In the genomic region with DNA sequence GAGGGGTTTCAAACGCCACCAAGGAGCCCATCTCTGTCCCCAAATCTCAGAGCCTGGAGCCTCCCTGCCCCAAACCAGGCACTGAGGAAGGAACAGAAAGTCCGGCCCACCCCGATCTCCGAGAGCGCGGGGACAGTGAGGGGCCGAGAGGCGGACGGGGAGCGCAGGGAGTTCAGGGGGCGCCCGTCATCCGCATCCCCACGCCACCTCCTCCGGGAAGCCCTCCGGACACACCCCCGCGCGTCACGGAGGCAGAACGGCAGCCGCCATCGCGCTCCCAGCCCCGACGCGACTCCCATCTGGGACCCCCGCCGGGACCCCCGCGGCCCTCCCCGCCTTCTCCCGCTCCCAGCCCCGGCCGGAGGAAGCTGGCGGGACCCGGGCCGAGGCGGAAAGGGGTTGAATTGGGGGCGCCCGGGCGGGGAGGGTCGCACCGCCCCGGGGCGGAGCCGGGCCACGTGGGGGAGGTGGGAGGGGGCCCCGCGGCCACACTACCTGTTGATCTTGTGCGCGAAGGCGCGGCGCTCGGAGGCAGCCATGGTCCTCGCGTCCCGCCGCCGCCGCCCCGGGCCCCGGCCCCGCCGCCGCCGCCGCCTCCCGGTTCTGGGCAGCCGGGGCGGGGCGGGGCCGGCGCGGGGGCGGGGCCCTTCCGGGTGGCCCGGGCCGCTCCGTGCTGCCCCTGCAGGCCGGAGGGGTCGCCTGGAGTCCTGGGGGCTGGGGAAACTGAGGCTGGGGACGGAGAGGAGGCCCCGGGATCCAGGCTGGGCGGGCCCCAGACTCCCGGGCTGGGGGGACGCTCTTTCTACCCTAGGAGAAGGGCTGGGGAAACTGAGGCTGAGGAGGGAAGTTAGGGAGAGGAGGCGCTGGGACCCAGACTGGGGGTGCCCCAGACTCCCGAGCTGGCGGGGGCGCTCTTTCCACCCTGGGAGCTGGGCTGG, we compare ENCODE assay signal across 8 cellular contexts. TPM values are rescaled to one million over a fixed set of nuclear protein-coding genes. Genes with fewer than 3 reads are reported as not detected.
DNase-seq lines count a peak whose midpoint lies in the region; ATAC-seq and TF ChIP-seq lines count a peak whose summit lies in the region.

A gene with protein sequence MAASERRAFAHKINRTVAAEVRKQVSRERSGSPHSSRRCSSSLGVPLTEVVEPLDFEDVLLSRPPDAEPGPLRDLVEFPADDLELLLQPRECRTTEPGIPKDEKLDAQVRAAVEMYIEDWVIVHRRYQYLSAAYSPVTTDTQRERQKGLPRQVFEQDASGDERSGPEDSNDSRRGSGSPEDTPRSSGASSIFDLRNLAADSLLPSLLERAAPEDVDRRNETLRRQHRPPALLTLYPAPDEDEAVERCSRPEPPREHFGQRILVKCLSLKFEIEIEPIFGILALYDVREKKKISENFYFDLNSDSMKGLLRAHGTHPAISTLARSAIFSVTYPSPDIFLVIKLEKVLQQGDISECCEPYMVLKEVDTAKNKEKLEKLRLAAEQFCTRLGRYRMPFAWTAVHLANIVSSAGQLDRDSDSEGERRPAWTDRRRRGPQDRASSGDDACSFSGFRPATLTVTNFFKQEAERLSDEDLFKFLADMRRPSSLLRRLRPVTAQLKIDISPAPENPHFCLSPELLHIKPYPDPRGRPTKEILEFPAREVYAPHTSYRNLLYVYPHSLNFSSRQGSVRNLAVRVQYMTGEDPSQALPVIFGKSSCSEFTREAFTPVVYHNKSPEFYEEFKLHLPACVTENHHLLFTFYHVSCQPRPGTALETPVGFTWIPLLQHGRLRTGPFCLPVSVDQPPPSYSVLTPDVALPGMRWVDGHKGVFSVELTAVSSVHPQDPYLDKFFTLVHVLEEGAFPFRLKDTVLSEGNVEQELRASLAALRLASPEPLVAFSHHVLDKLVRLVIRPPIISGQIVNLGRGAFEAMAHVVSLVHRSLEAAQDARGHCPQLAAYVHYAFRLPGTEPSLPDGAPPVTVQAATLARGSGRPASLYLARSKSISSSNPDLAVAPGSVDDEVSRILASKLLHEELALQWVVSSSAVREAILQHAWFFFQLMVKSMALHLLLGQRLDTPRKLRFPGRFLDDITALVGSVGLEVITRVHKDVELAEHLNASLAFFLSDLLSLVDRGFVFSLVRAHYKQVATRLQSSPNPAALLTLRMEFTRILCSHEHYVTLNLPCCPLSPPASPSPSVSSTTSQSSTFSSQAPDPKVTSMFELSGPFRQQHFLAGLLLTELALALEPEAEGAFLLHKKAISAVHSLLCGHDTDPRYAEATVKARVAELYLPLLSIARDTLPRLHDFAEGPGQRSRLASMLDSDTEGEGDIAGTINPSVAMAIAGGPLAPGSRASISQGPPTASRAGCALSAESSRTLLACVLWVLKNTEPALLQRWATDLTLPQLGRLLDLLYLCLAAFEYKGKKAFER (N-terminal part only) (minus strand): TSS at position 623 of the 938 bp plus-strand sequence. CDS start 84 bp downstream, at position 539.

- H4K20me1 ChIP-seq in HCT116 (ENCODE audit: insufficient read depth) = no peaks in the 10 kb centered on the region

- peak; percentile 66 for ATAC-seq in HCT116
- no peak for ATAC-seq in HG03159 (IDR thresholded peaks at IDR 0.05; ENCODE audit: unreplicated experiment)
- ATAC-seq in GM18519 (IDR thresholded peaks at IDR 0.05; ENCODE audit: low FRiP score, unreplicated experiment) = no peak

- TF ChIP-seq CTCF in AG09319 (IDR thresholded peaks at IDR 0.05; ENCODE audit: low read depth, low read length) (peak; percentile 42), HCT116 (IDR thresholded peaks at IDR 0.05 in 2 of 3, conservative IDR thresholded peaks at IDR 0.05 in 1 of 3; ENCODE audit: borderline replicate concordance in 1 of 3, insufficient read depth in 1 of 3, low read depth in 2 of 3, low read length in 2 of 3) (peak; percentile 28 to 77 (median 42)), fibroblast of villous mesenchyme (IDR thresholded peaks at IDR 0.05; ENCODE audit: insufficient read depth, low read depth, low read length) (peak; percentile 35)

- CTCF ChIA-PET in HCT116 (lab: Charles Lee) = no interaction called here

- BruUV-seq in HCT116 (replicated peaks; lab: Mats Ljungman, UMichigan) = no TSS peak

- H3K27ac ChIP-seq in HCT116 (ENCODE audit: low read depth, low read length) = peak within 1 kb of the TSS; percentile 47; the same call in 1 of the 2 replicates

- H3K9me3 ChIP-seq in HCT116 (ENCODE audit: control insufficient read depth in 1 of 2, insufficient read depth in 1 of 2, low read depth in 1 of 2, low read length in 2 of 2) = no peaks in the 10 kb centered on the region
- no peaks in the 10 kb centered on the region for H3K9me3 ChIP-seq in neuron (ENCODE audit: low read length)

- intact Hi-C loops in HCT116 (cut with micrococcal nuclease) = no loop called here

- peak within 1 kb of the TSS; percentile 96 for H3K4me2 ChIP-seq in HCT116 (ENCODE audit: low read length)

- H3K4me1 ChIP-seq in HCT116 (ENCODE audit: control insufficient read depth in 1 of 2, insufficient read depth in 2 of 2, low read length in 2 of 2) (peaks cover 18 to 42% of the 10 kb centered on the region in 2 experiments), neuron (ENCODE audit: insufficient read depth, low read length) (peaks cover 6% of the 10 kb centered on the region)

- no peaks in the 10 kb centered on the region for H3K9me2 ChIP-seq in HCT116 (ENCODE audit: insufficient read depth)

- peaks cover 4% of the 10 kb centered on the region; the same call in 1 of the 2 replicates for H3K79me2 ChIP-seq in HCT116 (ENCODE audit: insufficient read depth, low read length)

- no peak for TF ChIP-seq POLR2A in HCT116 (IDR thresholded peaks at IDR 0.05; ENCODE audit: borderline replicate concordance, extremely low read depth, insufficient read depth, insufficient read length)

- no peak for TF ChIP-seq RAD21 in HCT116 (IDR thresholded peaks at IDR 0.05; ENCODE audit: low read depth)

- POLR2A ChIA-PET in HCT116 (lab: Charles Lee) = no interaction called here

- RAD21 ChIA-PET in HCT116 (lab: Charles Lee; ENCODE audit: low non-redundant PET in 1 of 2, low total read pairs in 2 of 2, uncharacterized antibody in 2 of 2, unreplicated experiment in 2 of 2) = no interaction called here

- H2AFZ ChIP-seq in HCT116 (ENCODE audit: low read depth, low read length, poor library complexity, severe bottlenecking) = no peak within 1 kb of the TSS
- peak within 1 kb of the TSS; percentile 83 for H2AFZ ChIP-seq in neuron (ENCODE audit: low read depth, low read length)

- H3K4me3 ChIP-seq in HCT116 (replicated peaks in 1 of 2; ENCODE audit: low read depth in 1 of 2, low read length in 2 of 2) = peak within 1 kb of the TSS; percentile 67 to 70
- peak within 1 kb of the TSS; percentile 71 for H3K4me3 ChIP-seq in fibroblast of villous mesenchyme (ENCODE audit: low read depth, low read length)
- peak within 1 kb of the TSS; percentile 66 for H3K4me3 ChIP-seq in neuron (ENCODE audit: low read length)

- H3K27me3 ChIP-seq in HCT116 (ENCODE audit: insufficient read depth, low read length) (no peaks in the 10 kb centered on the region), neuron (ENCODE audit: insufficient read depth, low read length) (no peaks in the 10 kb centered on the region)

- peak within 1 kb of the TSS; percentile 79 for H3K9ac ChIP-seq in HCT116 (ENCODE audit: low read length)

- DNase-seq in AG09319 (ENCODE audit: extremely low read depth, low read depth) (no peak), HCT116 (ENCODE audit: low read depth, low spot score) (no peak), fibroblast of villous mesenchyme (ENCODE audit: low read depth) (no peak)
- DNase-seq in activated CD8-positive, alpha-beta memory T cell treated with anti-CD3 and anti-CD28 coated beads, Interleukin-2, amount 50 U/mL, for 4 hours = peak; percentile 28
- no peak for DNase-seq in NK-92 treated with Interleukin-12 subunit alpha and Interleukin-12 subunit beta, amount 100 ng/mL, for 24 hours (lab: John Stamatoyannopoulos, UW)

- H3K36me3 ChIP-seq in HCT116 (ENCODE audit: control insufficient read depth in 1 of 2, insufficient read depth in 2 of 2, low read length in 2 of 2) = no peaks in the 10 kb centered on the region
- H3K36me3 ChIP-seq in neuron (ENCODE audit: insufficient read depth, low read length) = no peaks in the 10 kb centered on the region

TF ChIP-seq in HCT116, 20 proteins besides CTCF, POLR2A, EP300 and RAD21:
- no peak for TF ChIP-seq EZH2 (IDR thresholded peaks at IDR 0.05)
- no peak for TF ChIP-seq SRF (IDR thresholded peaks at IDR 0.05; ENCODE audit: low read depth)
- TF ChIP-seq, protein P1, sequence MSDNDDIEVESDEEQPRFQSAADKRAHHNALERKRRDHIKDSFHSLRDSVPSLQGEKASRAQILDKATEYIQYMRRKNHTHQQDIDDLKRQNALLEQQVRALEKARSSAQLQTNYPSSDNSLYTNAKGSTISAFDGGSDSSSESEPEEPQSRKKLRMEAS (IDR thresholded peaks at IDR 0.05) = peak; percentile 22; the same call in 1 of the 2 replicates

RNA-seq across cellular contexts. Expression of the gene that starts here (rescaled TPM):
- total RNA-seq in HCT116 (2021; ENCODE audit: unreplicated experiment) = 82.4 TPM
- 53.6 and 76.1 TPM in 2 replicates for polyA plus RNA-seq in HCT116 (2012)
- 21.2 and 28.7 TPM in 2 replicates for total RNA-seq in fibroblast of villous mesenchyme
